8 cellular contexts compared by ENCODE assay signal in the genomic region with DNA sequence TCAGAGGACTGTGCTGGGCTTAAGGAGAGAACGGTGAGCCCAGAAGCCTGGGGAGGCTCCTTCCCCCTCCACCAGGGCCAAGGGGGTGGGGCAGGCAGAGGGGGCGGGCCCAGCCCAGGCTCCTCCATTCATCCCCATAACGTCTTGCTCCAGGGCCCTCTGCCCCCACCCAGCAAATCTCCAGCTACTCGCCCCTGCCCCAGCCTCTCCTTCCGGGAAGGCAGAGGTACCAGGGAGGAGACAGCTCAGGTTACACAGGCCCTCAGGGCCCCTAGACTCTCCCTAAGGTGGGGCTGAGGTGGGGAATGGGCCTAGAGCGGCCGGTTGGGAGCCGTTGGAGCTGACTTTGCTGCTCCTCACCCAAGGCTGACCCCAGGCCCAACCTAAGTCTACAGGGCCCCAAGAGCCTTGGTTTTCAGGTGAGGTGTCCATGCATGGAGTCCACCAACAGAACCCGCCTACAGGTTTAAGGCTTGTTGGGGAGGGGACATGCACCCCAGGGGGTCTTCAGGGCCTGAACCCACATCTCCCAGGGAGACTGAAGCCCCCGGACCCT. TPM values are rescaled to one million over a fixed set of nuclear protein-coding genes. Genes with fewer than 3 reads are reported as not detected.
DNase-seq lines count a peak whose midpoint lies in the region; ATAC-seq and TF ChIP-seq lines count a peak whose summit lies in the region.

No MANE protein-coding gene starts in this region.

- no peak for TF ChIP-seq POLR2A in gastrocnemius medialis (IDR thresholded peaks at IDR 0.05)

- no peaks in the 10 kb centered on the region for H3K36me3 ChIP-seq in gastrocnemius medialis

- DNase-seq in HFF-Myc (ENCODE audit: extremely low read depth, low read depth) (no peak), cardiac septum (ENCODE audit: low spot score) (peak; percentile 74), gastrocnemius medialis (peak in 1 of 2 donors; percentile 19), NCI-H1092 treated with DMSO at 0.1 percent for 48 hours (lab: John Stamatoyannopoulos, UW) (no peak)
- no peak for DNase-seq in activated naive CD4-positive, alpha-beta T cell treated with anti-CD3 and anti-CD28 coated beads for 36 hours
- DNase-seq in activated CD8-positive, alpha-beta memory T cell treated with anti-CD3 and anti-CD28 coated beads, Interleukin-2, amount 50 U/mL, for 48 hours = no peak
- no peak for DNase-seq in naive thymus-derived CD8-positive, alpha-beta T cell

- no peaks in the 10 kb centered on the region for H3K9me3 Mint-ChIP-seq in activated naive CD4-positive, alpha-beta T cell treated with anti-CD3 and anti-CD28 coated beads for 36 hours
- no peaks in the 10 kb centered on the region for H3K9me3 Mint-ChIP-seq in naive thymus-derived CD8-positive, alpha-beta T cell

- H3K27ac ChIP-seq in gastrocnemius medialis = peak overlapping the region; percentile 87 to 90 (median 90)

- H3K36me3 Mint-ChIP-seq in activated naive CD4-positive, alpha-beta T cell treated with anti-CD3 and anti-CD28 coated beads for 36 hours (ENCODE audit: low read depth) = no peaks in the 10 kb centered on the region
- peaks cover 0 to 3% (median 0%) of the 10 kb centered on the region in 3 donors for H3K36me3 Mint-ChIP-seq in naive thymus-derived CD8-positive, alpha-beta T cell

- no peak overlapping the region for H3K4me3 Mint-ChIP-seq in activated naive CD4-positive, alpha-beta T cell treated with anti-CD3 and anti-CD28 coated beads for 36 hours
- peak overlapping the region in 5 of 10 donors; percentile 14 to 71 (median 33) for H3K4me3 Mint-ChIP-seq in naive thymus-derived CD8-positive, alpha-beta T cell

- no peak for TF ChIP-seq CTCF in HFF-Myc (IDR thresholded peaks at IDR 0.05; ENCODE audit: low read depth, low read length, missing control alignments)
- TF ChIP-seq CTCF in gastrocnemius medialis (IDR thresholded peaks at IDR 0.05 in 4 of 5, conservative IDR thresholded peaks at IDR 0.05 in 1 of 5) = no peak

- H3K27ac Mint-ChIP-seq in activated naive CD4-positive, alpha-beta T cell treated with anti-CD3 and anti-CD28 coated beads for 36 hours = no peak overlapping the region
- H3K27ac Mint-ChIP-seq in naive thymus-derived CD8-positive, alpha-beta T cell = no peak overlapping the region

- H3K27me3 Mint-ChIP-seq in activated naive CD4-positive, alpha-beta T cell treated with anti-CD3 and anti-CD28 coated beads for 36 hours (ENCODE audit: low read depth) = peaks cover 21% of the 10 kb centered on the region
- peaks cover 6 to 52% (median 23%) of the 10 kb centered on the region in 5 donors for H3K27me3 Mint-ChIP-seq in naive thymus-derived CD8-positive, alpha-beta T cell

- no peaks in the 10 kb centered on the region for H3K27me3 ChIP-seq in gastrocnemius medialis

- H3K9me3 ChIP-seq in gastrocnemius medialis = no peaks in the 10 kb centered on the region

- POLR2A ChIA-PET in naive thymus-derived CD8-positive, alpha-beta T cell (lab: Charles Lee) = no interaction called here

- peaks cover 56 to 70% of the 10 kb centered on the region in 2 donors for H3K4me1 ChIP-seq in gastrocnemius medialis

- in situ Hi-C loops in gastrocnemius medialis (cut with MboI; ENCODE audit: low sequenced_read_pairs in 4 of 4) = no loop called here

- H3K4me3 ChIP-seq in HFF-Myc (replicated peaks; ENCODE audit: low read depth, low read length) (peak overlapping the region; percentile 53), gastrocnemius medialis (peak overlapping the region; percentile 56 to 66 (median 60))

- CTCF ChIA-PET in activated naive CD4-positive, alpha-beta T cell treated with anti-CD3 and anti-CD28 coated beads for 36 hours (lab: Charles Lee) = no interaction called here

- ATAC-seq in SK-N-SH treated with all-trans-retinoic acid at 6 μM for 48 hours = peak; percentile 2; the same call in 2 of the 3 replicates
- ATAC-seq in gastrocnemius medialis = peak in 1 of 2 donors; percentile 9
- no peak for ATAC-seq in naive thymus-derived CD8-positive, alpha-beta T cell

- H3K4me1 Mint-ChIP-seq in activated naive CD4-positive, alpha-beta T cell treated with anti-CD3 and anti-CD28 coated beads for 36 hours (ENCODE audit: low read depth) = peaks cover 6% of the 10 kb centered on the region
- H3K4me1 Mint-ChIP-seq in naive thymus-derived CD8-positive, alpha-beta T cell = peaks cover 2 to 16% (median 4%) of the 10 kb centered on the region in 4 donors

- intact Hi-C loops in cardiac septum (cut with DNase I) = loop anchor here (2.0 kb wide), 1 partner anchor 15 kb away; no protein-coding TSS in a partner anchor
- intact Hi-C loops in gastrocnemius medialis (cut with DNase I; ENCODE audit: low total_unique reads) = loop anchor here (2.0 kb wide), 1 partner anchor 13 kb away; no protein-coding TSS in a partner anchor
- intact Hi-C loops in activated naive CD4-positive, alpha-beta T cell treated with anti-CD3 and anti-CD28 coated beads for 36 hours (cut with micrococcal nuclease) = loop anchor here (5.0 kb wide), 1 partner anchor 64 kb away; the partner anchor contains the start of gene ADRM1

TF ChIP-seq in SK-N-SH treated with all-trans-retinoic acid at 6 μM for 48 hours, 23 proteins besides CTCF, POLR2A, EP300 and RAD21 (continues in another document):
- no peak for TF ChIP-seq ZNF8 (CRISPR knock-in tag; IDR thresholded peaks at IDR 0.05)
- TF ChIP-seq ZFP30 (CRISPR knock-in tag; IDR thresholded peaks at IDR 0.05) = no peak
- TF ChIP-seq, protein P1, sequence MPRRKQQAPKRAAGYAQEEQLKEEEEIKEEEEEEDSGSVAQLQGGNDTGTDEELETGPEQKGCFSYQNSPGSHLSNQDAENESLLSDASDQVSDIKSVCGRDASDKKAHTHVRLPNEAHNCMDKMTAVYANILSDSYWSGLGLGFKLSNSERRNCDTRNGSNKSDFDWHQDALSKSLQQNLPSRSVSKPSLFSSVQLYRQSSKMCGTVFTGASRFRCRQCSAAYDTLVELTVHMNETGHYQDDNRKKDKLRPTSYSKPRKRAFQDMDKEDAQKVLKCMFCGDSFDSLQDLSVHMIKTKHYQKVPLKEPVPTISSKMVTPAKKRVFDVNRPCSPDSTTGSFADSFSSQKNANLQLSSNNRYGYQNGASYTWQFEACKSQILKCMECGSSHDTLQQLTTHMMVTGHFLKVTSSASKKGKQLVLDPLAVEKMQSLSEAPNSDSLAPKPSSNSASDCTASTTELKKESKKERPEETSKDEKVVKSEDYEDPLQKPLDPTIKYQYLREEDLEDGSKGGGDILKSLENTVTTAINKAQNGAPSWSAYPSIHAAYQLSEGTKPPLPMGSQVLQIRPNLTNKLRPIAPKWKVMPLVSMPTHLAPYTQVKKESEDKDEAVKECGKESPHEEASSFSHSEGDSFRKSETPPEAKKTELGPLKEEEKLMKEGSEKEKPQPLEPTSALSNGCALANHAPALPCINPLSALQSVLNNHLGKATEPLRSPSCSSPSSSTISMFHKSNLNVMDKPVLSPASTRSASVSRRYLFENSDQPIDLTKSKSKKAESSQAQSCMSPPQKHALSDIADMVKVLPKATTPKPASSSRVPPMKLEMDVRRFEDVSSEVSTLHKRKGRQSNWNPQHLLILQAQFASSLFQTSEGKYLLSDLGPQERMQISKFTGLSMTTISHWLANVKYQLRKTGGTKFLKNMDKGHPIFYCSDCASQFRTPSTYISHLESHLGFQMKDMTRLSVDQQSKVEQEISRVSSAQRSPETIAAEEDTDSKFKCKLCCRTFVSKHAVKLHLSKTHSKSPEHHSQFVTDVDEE (CRISPR knock-in tag; IDR thresholded peaks at IDR 0.05) = no peak
- TF ChIP-seq TOX (CRISPR knock-in tag; IDR thresholded peaks at IDR 0.05; ENCODE audit: borderline replicate concordance) = no peak
- no peak for TF ChIP-seq ZC3H10 (CRISPR knock-in tag; IDR thresholded peaks at IDR 0.05)
- no peak for TF ChIP-seq PATZ1 (CRISPR knock-in tag; IDR thresholded peaks at IDR 0.05; ENCODE audit: borderline replicate concordance)
- no peak for TF ChIP-seq TCF4 (CRISPR knock-in tag; IDR thresholded peaks at IDR 0.05; ENCODE audit: borderline replicate concordance)
- TF ChIP-seq OSR1 (CRISPR knock-in tag; IDR thresholded peaks at IDR 0.05) = no peak
- TF ChIP-seq ZNF565 (CRISPR knock-in tag; conservative IDR thresholded peaks at IDR 0.05; ENCODE audit: low read depth) = no peak

RNA-seq across cellular contexts. Expression of gene LAMA5, which starts 1.2 kb away (rescaled TPM):
- total RNA-seq in cardiac septum (101 TPM), gastrocnemius medialis (10 to 100 TPM; 13.0 to 35.8 (median 22.7) TPM)
- 1 to 10 TPM in 1 of 2 experiments, under 1 TPM in 1; 0.81 to 1.5 TPM for total RNA-seq in activated naive CD4-positive, alpha-beta T cell treated with anti-CD3 and anti-CD28 coated beads for 36 hours
- total RNA-seq in naive thymus-derived CD8-positive, alpha-beta T cell = 1 to 10 TPM; 2.5 to 4.0 TPM
- polyA plus RNA-seq in naive thymus-derived CD8-positive, alpha-beta T cell = under 1 TPM in 1 of 3 donors, not detected in 2; 0.27 TPM

RNA-seq across cellular contexts. Expression of gene RPS21, which starts 21.0 kb away (rescaled TPM):
- total RNA-seq in cardiac septum (466 TPM), gastrocnemius medialis (1,000 to 10,000 TPM; 1,167 to 4,037 (median 2,295) TPM)
- total RNA-seq in activated naive CD4-positive, alpha-beta T cell treated with anti-CD3 and anti-CD28 coated beads for 36 hours = 1,000 to 10,000 TPM; 2,995 to 3,072 TPM
- 1,000 to 10,000 TPM; 3,205 to 3,496 TPM for total RNA-seq in naive thymus-derived CD8-positive, alpha-beta T cell
- polyA plus RNA-seq in naive thymus-derived CD8-positive, alpha-beta T cell = 1,000 to 10,000 TPM; 3,313 to 3,803 (median 3,517) TPM

RNA-seq across cellular contexts. Expression of gene CABLES2, which starts 41.2 kb away (rescaled TPM):
- total RNA-seq in cardiac septum = 10.7 TPM
- 1 to 10 TPM; 3.6 to 9.3 (median 4.2) TPM for total RNA-seq in gastrocnemius medialis
- 1 to 10 TPM; 3.6 to 5.1 TPM for total RNA-seq in activated naive CD4-positive, alpha-beta T cell treated with anti-CD3 and anti-CD28 coated beads for 36 hours
- 1 to 10 TPM; 6.3 to 6.4 TPM for total RNA-seq in naive thymus-derived CD8-positive, alpha-beta T cell
- polyA plus RNA-seq in naive thymus-derived CD8-positive, alpha-beta T cell = 1 to 10 TPM in 2 of 3 donors, under 1 TPM in 1; 0.83 to 1.7 (median 1.1) TPM
